Comparison of ENCODE assay signal across 12 cellular contexts in genomic region chr11:117273550-117274289, GRCh38. TPM values are rescaled to one million over a fixed set of nuclear protein-coding genes. Genes with fewer than 3 reads are reported as not detected.
DNase-seq lines count a peak whose midpoint lies in the region; ATAC-seq and TF ChIP-seq lines count a peak whose summit lies in the region.
"Had no signal": no experiment of that assay in that cellular context is flagged by ENCODE, and none has a peak within 500 bp of the region (broad histone marks: within the 10 kb centered on the region; RNA-seq: fewer than 3 reads in every experiment).

No MANE protein-coding gene starts in this region.

- no peak overlapping the region for H2BK15ac ChIP-seq in neuronal stem cell (ENCODE audit: low read length)

- H3K4me2 ChIP-seq in neuronal stem cell (ENCODE audit: insufficient read depth, low read length, poor library complexity, severe bottlenecking) = no peak overlapping the region

- H3K23ac ChIP-seq in neuronal stem cell (ENCODE audit: low read depth, low read length, poor library complexity) = no peak overlapping the region

- H3K27me3 Mint-ChIP-seq in HFFc6 (ENCODE audit: insufficient read depth) = peaks cover 3% of the 10 kb centered on the region; the same call in 1 of the 2 replicates
- H3K27me3 Mint-ChIP-seq: naive B cell; stimulated activated naive CD8-positive, alpha-beta T cell treated with anti-CD3 and anti-CD28 coated beads, Interleukin-15, amount 100 ng/mL, for 72 hours had no signal

- H3K4me3 Mint-ChIP-seq in HFFc6 = peak overlapping the region; percentile 78
- H3K4me3 Mint-ChIP-seq: CD14-positive monocyte; stimulated activated naive CD8-positive, alpha-beta T cell treated with anti-CD3 and anti-CD28 coated beads, Interleukin-15, amount 100 ng/mL, for 72 hours had no signal

- no peak overlapping the region for H3K27ac ChIP-seq in neuronal stem cell (replicated peaks; ENCODE audit: low read length)

- H3K4ac ChIP-seq in neuronal stem cell (ENCODE audit: low read length) = no peak overlapping the region

- no peaks in the 10 kb centered on the region for H3K79me1 ChIP-seq in neuronal stem cell (ENCODE audit: low read depth, low read length)

- no peak overlapping the region for H3K4me3 ChIP-seq in neuronal stem cell (ENCODE audit: low read length in 2 of 2)
- H3K4me3 ChIP-seq: GM12878 had no signal

- peaks cover 42% of the 10 kb centered on the region for H3K4me1 Mint-ChIP-seq in HFFc6 (ENCODE audit: low read depth)
- H3K4me1 Mint-ChIP-seq: CD14-positive monocyte; stimulated activated naive CD8-positive, alpha-beta T cell treated with anti-CD3 and anti-CD28 coated beads, Interleukin-15, amount 100 ng/mL, for 72 hours had no signal

- H3K27ac Mint-ChIP-seq in HFFc6 = peak overlapping the region; percentile 78
- H3K27ac Mint-ChIP-seq: CD14-positive monocyte; naive B cell; stimulated activated naive CD8-positive, alpha-beta T cell treated with anti-CD3 and anti-CD28 coated beads, Interleukin-15, amount 100 ng/mL, for 72 hours had no signal

- no peak overlapping the region for H2AFZ ChIP-seq in neuronal stem cell (ENCODE audit: low read length)

- peaks cover 2 to 60% of the 10 kb centered on the region in 2 donors for H3K36me3 ChIP-seq in neuronal stem cell (replicated peaks in 1 of 2; ENCODE audit: control insufficient read depth in 2 of 2, insufficient read depth in 2 of 2, low read length in 2 of 2)

- 100% methylated on average over 3 of the region's 9 CpGs; no CpG with 5 or more reads in 1 of the 2 donors for WGBS in neuronal stem cell (ENCODE audit: extremely low coverage in 2 of 2, insufficient read length in 2 of 2, insufficient replicate concordance in 1 of 2), 2 donors

- no peak overlapping the region for H2BK5ac ChIP-seq in neuronal stem cell (ENCODE audit: low read length)

- H3K36me3 Mint-ChIP-seq in HFFc6 (ENCODE audit: low read depth) = peaks cover 34% of the 10 kb centered on the region

- H3K18ac ChIP-seq in neuronal stem cell (ENCODE audit: low read length) = no peak overlapping the region

- H3K14ac ChIP-seq in neuronal stem cell (ENCODE audit: low read length) = no peak overlapping the region

- no peak for ATAC-seq in HG03108 (IDR thresholded peaks at IDR 0.05; ENCODE audit: unreplicated experiment)
- ATAC-seq in GM21526 (IDR thresholded peaks at IDR 0.05; ENCODE audit: low FRiP score, unreplicated experiment) = no peak
- ATAC-seq: GM12878; stimulated activated naive CD8-positive, alpha-beta T cell treated with anti-CD3 and anti-CD28 coated beads, Interleukin-15, amount 100 ng/mL, for 72 hours had no signal

- peaks cover 0 to 6% of the 10 kb centered on the region in 2 donors for H3K9me3 ChIP-seq in neuronal stem cell (replicated peaks in 1 of 2; ENCODE audit: control insufficient read depth in 2 of 2, insufficient read depth in 1 of 2, low read depth in 1 of 2, low read length in 2 of 2)

- H4K8ac ChIP-seq in neuronal stem cell (ENCODE audit: low read depth, low read length) = no peak overlapping the region

- no peak overlapping the region for H2BK120ac ChIP-seq in neuronal stem cell (ENCODE audit: low read depth, low read length)

- DNase-seq in AG08395 (ENCODE audit: low spot score) = peak; percentile 64
- peak; percentile 66 for DNase-seq in HFFc6
- DNase-seq in T1000 (lab: John Stamatoyannopoulos, UW) = peak; percentile 64
- peak; percentile 58 for DNase-seq in glomerular visceral epithelial cell (ENCODE audit: extremely low spot score)
- DNase-seq in neuronal stem cell (ENCODE audit: low spot score) = no peak
- DNase-seq in stimulated activated naive CD4-positive, alpha-beta T cell treated with Interleukin-2 at 50 U/mL for 16 hours (lab: John Stamatoyannopoulos, UW) = no peak
- DNase-seq: naive B cell; stimulated activated naive CD8-positive, alpha-beta T cell treated with anti-CD3 and anti-CD28 coated beads, Interleukin-15, amount 100 ng/mL, for 72 hours had no signal

- no peaks in the 10 kb centered on the region for H3K4me1 ChIP-seq in neuronal stem cell (ENCODE audit: control insufficient read depth in 2 of 2, insufficient read depth in 1 of 2, low read depth in 1 of 2, low read length in 2 of 2)

- no peak overlapping the region for H2AK5ac ChIP-seq in neuronal stem cell (ENCODE audit: low read depth, low read length)

- TF ChIP-seq CTCF in HFFc6 (IDR thresholded peaks at IDR 0.05) = no peak

- H3K27me3 ChIP-seq in neuronal stem cell (ENCODE audit: control insufficient read depth in 3 of 3, insufficient read depth in 3 of 3, low read depth in 1 of 3, low read length in 3 of 3) = no peaks in the 10 kb centered on the region

- no peak overlapping the region for H3K9ac ChIP-seq in neuronal stem cell (ENCODE audit: low read depth, low read length, poor library complexity)

- H2BK12ac ChIP-seq in neuronal stem cell (ENCODE audit: low read length) = no peak overlapping the region

- no peaks in the 10 kb centered on the region for H3K9me3 Mint-ChIP-seq in HFFc6
- H3K9me3 Mint-ChIP-seq: naive B cell; stimulated activated naive CD8-positive, alpha-beta T cell treated with anti-CD3 and anti-CD28 coated beads, Interleukin-15, amount 100 ng/mL, for 72 hours had no signal

- H4K91ac ChIP-seq in neuronal stem cell (ENCODE audit: low read depth, low read length, poor library complexity) = no peak overlapping the region

RNA-seq across cellular contexts. Expression of gene BACE1-AS, which starts 17.4 kb away (rescaled TPM):
- total RNA-seq in HFFc6 (2021; fragmentation: NEBNext Ultra II Directional; extraction: Animal tissue kit (Norgen Biotek cat#: 25700)) = 1 to 10 TPM; 4.3 to 6.4 (median 5.7) TPM
- polyA plus RNA-seq in neuronal stem cell (2013, experiment 1 of 2) = 13.3 TPM
- polyA plus RNA-seq in neuronal stem cell (2013, experiment 2 of 2) = 14.0 TPM
- polyA plus RNA-seq: CD14-positive monocyte had no signal

RNA-seq across cellular contexts. Expression of gene RNF214, which starts 41.2 kb away (rescaled TPM):
- 10 to 100 TPM; 17.7 to 25.6 (median 22.1) TPM for total RNA-seq in HFFc6 (2021; fragmentation: NEBNext Ultra II Directional; extraction: Animal tissue kit (Norgen Biotek cat#: 25700))
- polyA plus RNA-seq in neuronal stem cell (2013, experiment 1 of 2) = 20.9 TPM
- 21.5 TPM for polyA plus RNA-seq in neuronal stem cell (2013, experiment 2 of 2)

RNA-seq across cellular contexts. Expression of gene PCSK7, which starts 41.8 kb away (rescaled TPM):
- 10 to 100 TPM; 64.1 to 73.6 (median 68.0) TPM for total RNA-seq in HFFc6 (2021; fragmentation: NEBNext Ultra II Directional; extraction: Animal tissue kit (Norgen Biotek cat#: 25700))
- polyA plus RNA-seq in neuronal stem cell (2013, experiment 1 of 2) = 12.7 TPM
- polyA plus RNA-seq in neuronal stem cell (2013, experiment 2 of 2) = 12.2 TPM

RNA-seq across cellular contexts. Expression of gene BACE1, which starts 42.3 kb away (rescaled TPM):
- 10 to 100 TPM; 59.6 to 80.8 (median 70.7) TPM for total RNA-seq in HFFc6 (2021; fragmentation: NEBNext Ultra II Directional; extraction: Animal tissue kit (Norgen Biotek cat#: 25700))
- 14.9 TPM for polyA plus RNA-seq in neuronal stem cell (2013, experiment 1 of 2)
- polyA plus RNA-seq in neuronal stem cell (2013, experiment 2 of 2) = 15.1 TPM

RNA-seq across cellular contexts. Expression of gene CEP164, which starts 53.9 kb away (rescaled TPM):
- total RNA-seq in HFFc6 (2021; fragmentation: NEBNext Ultra II Directional; extraction: Animal tissue kit (Norgen Biotek cat#: 25700)) = 10 to 100 TPM; 29.0 to 35.6 (median 33.0) TPM
- polyA plus RNA-seq in neuronal stem cell (2013, experiment 1 of 2) = 30.9 TPM
- 29.7 TPM for polyA plus RNA-seq in neuronal stem cell (2013, experiment 2 of 2)

Comparison
In these comparisons a context has a peak if more than half of its experiments do, and no peak if none do; other contexts are left out.
1. DNase-seq: peak in AG08395 (single experiment), HFFc6 (single experiment), T1000 (single experiment) and glomerular visceral epithelial cell (single experiment); none in neuronal stem cell (single experiment) and stimulated activated naive CD4-positive, alpha-beta T cell treated with Interleukin-2 at 50 U/mL for 16 hours (single experiment).